ENCODE assay signal across 10 cellular contexts in genomic region chr17:31571124-31571892, GRCh38.
DNase-seq lines count a peak whose midpoint lies in the region; ATAC-seq lines count a peak whose summit lies in the region.
"Had no signal": no experiment of that assay in that cellular context is flagged by ENCODE, and none has a peak within 500 bp of the region (broad histone marks: within the 10 kb centered on the region; RNA-seq: fewer than 3 reads in every experiment).

No MANE protein-coding gene starts in this region.

- CTCF ChIA-PET in activated CD4-positive, alpha-beta memory T cell treated with anti-CD3 and anti-CD28 coated beads for 36 hours (lab: Charles Lee) = no interaction called here

- DNase-seq in Daoy (ENCODE audit: low read depth) (peak; percentile 71), adipocyte (ENCODE audit: low read depth) (peak; percentile 86), left cardiac atrium (peak; percentile 90), renal cortical epithelial cell (ENCODE audit: low read depth) (peak; percentile 87), 8988T (no peak), activated T-cell treated with anti-CD3 and anti-CD28 coated beads for 4 hours (no peak)
- DNase-seq in activated CD4-positive, alpha-beta memory T cell treated with anti-CD3 and anti-CD28 coated beads for 36 hours = no peak
- DNase-seq: Kasumi-1 had no signal

- no peak overlapping the region for H3K27ac Mint-ChIP-seq in activated CD4-positive, alpha-beta memory T cell treated with anti-CD3 and anti-CD28 coated beads for 36 hours
- H3K27ac Mint-ChIP-seq: activated T-helper 1 cell treated with anti-CD3 and anti-CD28 coated beads, Interleukin-12 subunit alpha, Interleukin-12 subunit beta, Interleukin-2, Interleukin-4 antibody, amounts not matched to agents 30 ng/mL and 10 ng/mL and 1 ng/mL, durations not matched to agents 14 hours and 24 hours and 36 hours had no signal

- no peaks in the 10 kb centered on the region for H3K9me3 ChIP-seq in adipocyte (ENCODE audit: control insufficient read depth, low read length)

- peak overlapping the region; percentile 46 for H3K4me3 ChIP-seq in adipocyte (ENCODE audit: low read length)

- no peak overlapping the region for H3K4me3 Mint-ChIP-seq in activated CD4-positive, alpha-beta memory T cell treated with anti-CD3 and anti-CD28 coated beads for 36 hours
- H3K4me3 Mint-ChIP-seq: activated T-helper 1 cell treated with anti-CD3 and anti-CD28 coated beads, Interleukin-12 subunit alpha, Interleukin-12 subunit beta, Interleukin-2, Interleukin-4 antibody, amounts not matched to agents 30 ng/mL and 10 ng/mL and 1 ng/mL, durations not matched to agents 14 hours and 24 hours and 36 hours had no signal

- peak overlapping the region; percentile 83 for H3K9ac ChIP-seq in adipocyte (ENCODE audit: low read length)

- intact Hi-C loops in left cardiac atrium (cut with DNase I) = loop anchor here in 1 of 2 donors (5.0 kb wide), 1 partner anchor 126 kb away; no protein-coding TSS in a partner anchor
- intact Hi-C loops in activated CD4-positive, alpha-beta memory T cell treated with anti-CD3 and anti-CD28 coated beads for 36 hours (cut with micrococcal nuclease) = no loop called here

- ATAC-seq in left cardiac atrium = peak; percentile 65 to 87
- no peak for ATAC-seq in GM19395 (IDR thresholded peaks at IDR 0.05; ENCODE audit: unreplicated experiment)

- no peaks in the 10 kb centered on the region for H3K4me1 Mint-ChIP-seq in activated CD4-positive, alpha-beta memory T cell treated with anti-CD3 and anti-CD28 coated beads for 36 hours (ENCODE audit: low read depth)

- POLR2A ChIA-PET in activated CD4-positive, alpha-beta memory T cell treated with anti-CD3 and anti-CD28 coated beads for 36 hours (lab: Charles Lee) = no interaction called here

- H3K27me3 ChIP-seq in adipocyte (replicated peaks; ENCODE audit: control insufficient read depth, insufficient read depth, low read length) = no peaks in the 10 kb centered on the region

- H3K9me3 Mint-ChIP-seq in activated CD4-positive, alpha-beta memory T cell treated with anti-CD3 and anti-CD28 coated beads for 36 hours = no peaks in the 10 kb centered on the region
- H3K9me3 Mint-ChIP-seq: activated T-helper 1 cell treated with anti-CD3 and anti-CD28 coated beads, Interleukin-12 subunit alpha, Interleukin-12 subunit beta, Interleukin-2, Interleukin-4 antibody, amounts not matched to agents 30 ng/mL and 10 ng/mL and 1 ng/mL, durations not matched to agents 14 hours and 24 hours and 36 hours had no signal

- H3K4me1 ChIP-seq in adipocyte (ENCODE audit: control insufficient read depth, insufficient read depth, low read length) = peaks cover 79% of the 10 kb centered on the region

- no peaks in the 10 kb centered on the region for H3K27me3 Mint-ChIP-seq in activated CD4-positive, alpha-beta memory T cell treated with anti-CD3 and anti-CD28 coated beads for 36 hours

- no peaks in the 10 kb centered on the region for H3K36me3 Mint-ChIP-seq in activated CD4-positive, alpha-beta memory T cell treated with anti-CD3 and anti-CD28 coated beads for 36 hours

- peaks cover 51% of the 10 kb centered on the region for H3K36me3 ChIP-seq in adipocyte (ENCODE audit: control insufficient read depth, insufficient read depth, low read length, severe bottlenecking)

Comparison
In these comparisons a context has a peak if more than half of its experiments do, and no peak if none do; other contexts are left out.
1. DNase-seq: peak in Daoy (single experiment), adipocyte (single experiment), left cardiac atrium (single experiment) and renal cortical epithelial cell (single experiment); none in activated CD4-positive, alpha-beta memory T cell treated with anti-CD3 and anti-CD28 coated beads for 36 hours (single experiment), 8988T (single experiment) and activated T-cell treated with anti-CD3 and anti-CD28 coated beads for 4 hours (single experiment).